ENCODE assay signal across 8 cellular contexts in the genomic region with DNA sequence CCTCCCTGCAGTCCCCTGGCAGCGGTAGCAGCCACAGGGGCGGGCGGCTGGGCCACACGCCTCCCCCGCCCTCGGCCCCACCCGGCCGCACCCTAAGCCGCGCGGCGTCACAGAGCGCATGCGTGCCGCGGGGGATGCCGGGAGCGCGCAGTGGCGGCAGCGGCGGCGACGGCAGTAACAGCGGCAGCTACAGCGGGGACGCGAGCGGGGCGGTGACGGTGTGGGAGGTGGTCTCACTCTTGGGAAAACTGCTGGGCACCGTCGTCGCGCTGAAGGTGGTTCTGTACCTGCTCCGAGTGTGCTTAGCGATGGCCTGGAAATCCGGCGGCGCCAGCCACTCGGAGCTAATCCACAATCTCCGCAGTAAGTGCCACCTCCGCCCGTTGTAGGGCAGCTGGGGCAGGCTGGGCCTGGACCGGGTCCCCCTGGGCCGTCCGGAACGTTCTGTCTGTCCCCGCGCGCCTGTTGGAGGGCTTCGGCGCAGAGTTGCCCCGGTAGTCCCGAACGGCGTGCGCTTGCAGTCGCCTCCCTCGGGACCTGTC. TPM values are rescaled to one million over a fixed set of nuclear protein-coding genes. Genes with fewer than 3 reads are reported as not detected.
DNase-seq lines count a peak whose midpoint lies in the region; ATAC-seq and TF ChIP-seq lines count a peak whose summit lies in the region.

A gene (plus strand): TSS at position 148 of the 542 bp plus-strand sequence. CDS start 161 bp downstream, at position 309.

- H3K27me3 Mint-ChIP-seq in CD4-positive, alpha-beta T cell: no peaks in the 10 kb centered on the region
- no peaks in the 10 kb centered on the region for H3K27me3 Mint-ChIP-seq in activated CD8-positive, alpha-beta T cell treated with anti-CD3 and anti-CD28 coated beads for 36 hours

- H3K27me3 ChIP-seq in CD4-positive, alpha-beta T cell (ENCODE audit: control insufficient read depth, insufficient read depth, low read length): no peaks in the 10 kb centered on the region
- H3K27me3 ChIP-seq in lower lobe of right lung (ENCODE audit: low read depth): no peaks in the 10 kb centered on the region

- peak within 1 kb of the TSS; percentile 88 for H3K27ac Mint-ChIP-seq in CD4-positive, alpha-beta T cell
- peak within 1 kb of the TSS; percentile 89 for H3K27ac Mint-ChIP-seq in activated CD8-positive, alpha-beta T cell treated with anti-CD3 and anti-CD28 coated beads for 36 hours

- no peak for TF ChIP-seq CTCF in CD4-positive, alpha-beta T cell (IDR thresholded peaks at IDR 0.05)
- no peak for TF ChIP-seq CTCF in activated CD8-positive, alpha-beta T cell treated with anti-CD3 and anti-CD28 coated beads for 36 hours (IDR thresholded peaks at IDR 0.05)
- no peak for TF ChIP-seq CTCF in lower lobe of right lung (IDR thresholded peaks at IDR 0.05)

- H3K36me3 ChIP-seq in lower lobe of right lung: no peaks in the 10 kb centered on the region

- no peaks in the 10 kb centered on the region for H3K9me3 ChIP-seq in CD4-positive, alpha-beta T cell (ENCODE audit: control insufficient read depth, low read length)
- no peaks in the 10 kb centered on the region for H3K9me3 ChIP-seq in lower lobe of right lung

- H3K4me3 Mint-ChIP-seq in CD4-positive, alpha-beta T cell: peak within 1 kb of the TSS; percentile 90
- peak within 1 kb of the TSS; percentile 93 for H3K4me3 Mint-ChIP-seq in activated CD8-positive, alpha-beta T cell treated with anti-CD3 and anti-CD28 coated beads for 36 hours

- intact Hi-C loops in CD4-positive, alpha-beta T cell (cut with DNase I, micrococcal nuclease): loop anchor here (5.0 to 10.0 kb wide), 3 partner anchors 115 to 202 kb away; a partner anchor contains a TSS
- intact Hi-C loops in activated CD8-positive, alpha-beta T cell treated with anti-CD3 and anti-CD28 coated beads for 36 hours (cut with micrococcal nuclease): no loop called here
- intact Hi-C loops in lower lobe of right lung (cut with DNase I): no loop called here

- peak; percentile 81 for ATAC-seq in CD4-positive, alpha-beta T cell (ENCODE audit: poor library complexity)
- peak; percentile 81 for ATAC-seq in GM19438 (IDR thresholded peaks at IDR 0.05; ENCODE audit: low read depth, unreplicated experiment)
- peak; percentile 86 for ATAC-seq in HG03571 (IDR thresholded peaks at IDR 0.05; ENCODE audit: unreplicated experiment)
- ATAC-seq in activated CD8-positive, alpha-beta T cell treated with anti-CD3 and anti-CD28 coated beads for 36 hours: peak; percentile 77
- peak; percentile 98 to 99 for ATAC-seq in lower lobe of right lung

- POLR2A ChIA-PET in CD4-positive, alpha-beta T cell (lab: Charles Lee): interaction anchor here (0.6 to 7.3 kb wide), 9 partner anchors 10 to 700 kb away, joined by 3 to 66 read pairs (median 4); a partner anchor contains a TSS
- POLR2A ChIA-PET in activated CD8-positive, alpha-beta T cell treated with anti-CD3 and anti-CD28 coated beads for 36 hours (lab: Charles Lee): interaction anchor here (1.1 to 6.9 kb wide), 3 partner anchors 12 to 32 kb away, joined by 3 to 45 read pairs (median 4); a partner anchor contains a TSS

- H3K27ac ChIP-seq in CD4-positive, alpha-beta T cell (ENCODE audit: low read depth, low read length): peak within 1 kb of the TSS; percentile 80
- H3K27ac ChIP-seq in lower lobe of right lung: peak within 1 kb of the TSS; percentile 90

- peaks cover 32% of the 10 kb centered on the region for H3K4me1 Mint-ChIP-seq in CD4-positive, alpha-beta T cell (ENCODE audit: low read depth)
- peaks cover 43% of the 10 kb centered on the region for H3K4me1 Mint-ChIP-seq in activated CD8-positive, alpha-beta T cell treated with anti-CD3 and anti-CD28 coated beads for 36 hours (ENCODE audit: low read depth)

- peaks cover 26% of the 10 kb centered on the region for H3K36me3 Mint-ChIP-seq in CD4-positive, alpha-beta T cell (ENCODE audit: low read depth)
- H3K36me3 Mint-ChIP-seq in activated CD8-positive, alpha-beta T cell treated with anti-CD3 and anti-CD28 coated beads for 36 hours (ENCODE audit: low read depth): peaks cover 13% of the 10 kb centered on the region

- CTCF ChIA-PET in CD4-positive, alpha-beta T cell (lab: Charles Lee): no interaction called here
- CTCF ChIA-PET in activated CD8-positive, alpha-beta T cell treated with anti-CD3 and anti-CD28 coated beads for 36 hours (lab: Charles Lee): interaction anchor here (0.9 to 1.1 kb wide), 2 partner anchors 10 to 32 kb away, joined by 3 read pairs; a partner anchor contains a TSS

- peaks cover 49% of the 10 kb centered on the region for H3K4me1 ChIP-seq in lower lobe of right lung

- H3K9me3 Mint-ChIP-seq in CD4-positive, alpha-beta T cell: no peaks in the 10 kb centered on the region
- no peaks in the 10 kb centered on the region for H3K9me3 Mint-ChIP-seq in activated CD8-positive, alpha-beta T cell treated with anti-CD3 and anti-CD28 coated beads for 36 hours

- H3K4me3 ChIP-seq in lower lobe of right lung: peak within 1 kb of the TSS; percentile 77

- peak; percentile 76 to 93 (median 86) for DNase-seq in CD4-positive, alpha-beta T cell
- peak; percentile 58 for DNase-seq in NCI-H82 treated with DMSO at 0.1 percent for 48 hours (lab: John Stamatoyannopoulos, UW; ENCODE audit: unreplicated experiment)
- peak; percentile 89 for DNase-seq in activated CD8-positive, alpha-beta T cell treated with anti-CD3 and anti-CD28 coated beads for 36 hours
- peak; percentile 94 for DNase-seq in ecto neural progenitor cell (ENCODE audit: low spot score)
- peak; percentile 93 for DNase-seq in lower lobe of right lung
- DNase-seq in stimulated activated CD4-positive, alpha-beta T cell treated with anti-CD3 and anti-CD28 coated beads, TNF-alpha, amount 100 ng/mL, for 24 hours (ENCODE audit: low read depth in 3 of 3): peak; percentile 77 to 88 (median 83)

RNA-seq across cellular contexts. Expression of the gene that starts here (rescaled TPM):
- total RNA-seq in CD4-positive, alpha-beta T cell: 10 to 100 TPM; 14.4 to 15.7 TPM
- 100 to 1,000 TPM in 1 of 2 experiments, 10 to 100 TPM in 1; 97.3 to 102 TPM for total RNA-seq in activated CD8-positive, alpha-beta T cell treated with anti-CD3 and anti-CD28 coated beads for 36 hours
- total RNA-seq in lower lobe of right lung: 63.7 TPM

Comparison
In these comparisons a context has a peak if more than half of its experiments do, and no peak if none do; other contexts are left out.
1. Peak in every context shown above with its lines: DNase-seq, ATAC-seq, H3K4me3 ChIP-seq and H3K27ac ChIP-seq.
2. intact Hi-C loops: an anchor here in CD4-positive, alpha-beta T cell (5.0 to 10.0 kb wide); none called in activated CD8-positive, alpha-beta T cell treated with anti-CD3 and anti-CD28 coated beads for 36 hours and lower lobe of right lung.